In the genomic region with DNA sequence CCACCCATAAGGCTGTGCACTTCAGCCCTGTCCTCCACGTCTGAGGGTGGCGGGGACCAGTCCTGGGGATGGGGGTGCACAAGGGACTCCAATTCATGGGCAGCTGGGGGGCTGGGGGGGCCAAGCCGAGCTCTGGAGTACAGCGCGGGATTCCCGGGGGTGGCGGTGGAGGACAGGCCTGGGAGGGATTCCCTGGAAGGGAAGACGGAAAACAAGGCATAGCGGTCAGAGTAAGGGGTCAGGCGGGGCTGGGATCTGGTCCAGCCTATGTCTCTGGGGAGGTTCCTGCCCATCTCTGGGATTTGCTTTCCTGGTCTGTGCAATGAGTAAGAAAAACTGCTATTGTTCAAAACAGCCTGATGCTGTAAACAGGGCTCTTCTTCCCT, we compare ENCODE assay signal across 1 cellular context.
TF ChIP-seq lines count a peak whose summit lies in the region.

No MANE protein-coding gene starts in this region.

TF ChIP-seq in WTC11, 78 proteins besides CTCF, POLR2A, EP300 and RAD21 (continued from another document):
- TF ChIP-seq, protein P1, sequence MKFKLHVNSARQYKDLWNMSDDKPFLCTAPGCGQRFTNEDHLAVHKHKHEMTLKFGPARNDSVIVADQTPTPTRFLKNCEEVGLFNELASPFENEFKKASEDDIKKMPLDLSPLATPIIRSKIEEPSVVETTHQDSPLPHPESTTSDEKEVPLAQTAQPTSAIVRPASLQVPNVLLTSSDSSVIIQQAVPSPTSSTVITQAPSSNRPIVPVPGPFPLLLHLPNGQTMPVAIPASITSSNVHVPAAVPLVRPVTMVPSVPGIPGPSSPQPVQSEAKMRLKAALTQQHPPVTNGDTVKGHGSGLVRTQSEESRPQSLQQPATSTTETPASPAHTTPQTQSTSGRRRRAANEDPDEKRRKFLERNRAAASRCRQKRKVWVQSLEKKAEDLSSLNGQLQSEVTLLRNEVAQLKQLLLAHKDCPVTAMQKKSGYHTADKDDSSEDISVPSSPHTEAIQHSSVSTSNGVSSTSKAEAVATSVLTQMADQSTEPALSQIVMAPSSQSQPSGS (CRISPR knock-in tag; IDR thresholded peaks at IDR 0.05; ENCODE audit: borderline replicate concordance, low read depth): no peak
TF ChIP-seq in WTC11: peak in this region for 0.
